Comparison of ENCODE assay signal across 36 cellular contexts in genomic region chr20:24519476-24519875, GRCh38. TPM values are rescaled to one million over a fixed set of nuclear protein-coding genes. Genes with fewer than 3 reads are reported as not detected.
"Had no signal": no experiment of that assay in that cellular context is flagged by ENCODE, and none has a peak within 500 bp of the region (broad histone marks: within the 10 kb centered on the region; RNA-seq: fewer than 3 reads in every experiment).

No MANE protein-coding gene starts in this region.

- H3K27ac ChIP-seq: ascending aorta, cardiac muscle cell, colonic mucosa, KMS-11, Peyer's patch, RWPE1, VCaP had no signal

- H3K27me3 Mint-ChIP-seq: activated B cell treated with CpG ODN at 0.5 μM for 24 hours; activated naive CD8-positive, alpha-beta T cell; activated T-cell treated with anti-CD3 and anti-CD28 coated beads, Interleukin-2, amount 50 U/mL, for 24 hours; central memory CD8-positive, alpha-beta T cell had no signal

- DNase-seq: activated B cell treated with CpG ODN at 0.5 μM for 24 hours; activated CD4-positive, alpha-beta T cell treated with anti-CD3 and anti-CD28 coated beads for 48 hours; activated CD4-positive, CD25-positive, alpha-beta regulatory T cell treated with anti-CD3 and anti-CD28 coated beads, Interleukin-2, amount 50 U/mL, for 72 hours; activated CD8-positive, alpha-beta memory T cell treated with anti-CD3 and anti-CD28 coated beads, Interleukin-2, amount 50 U/mL, for 4 hours; activated effector memory CD4-positive, alpha-beta T cell treated with Interleukin-2 at 50 U/mL for 16 hours; activated T-cell treated with anti-CD3 and anti-CD28 coated beads, Interleukin-2, amount 50 U/mL, for 24 hours; amygdala; colonic mucosa; MM.1S; NCI-H1092 treated with DMSO at 0.1 percent for 48 hours; NCI-H1417; NCI-H146; NCI-H187; NCI-H2029 treated with DMSO at 0.1 percent for 48 hours; NCI-H2107; NCI-H2171; NCI-H510A; NCI-H526; NCI-H748 treated with DMSO at 0.1 percent for 48 hours; NK-92 treated with Interleukin-12 subunit alpha and Interleukin-12 subunit beta, amount 100 ng/mL, for 24 hours; PC-3; Peyer's patch; SIG-M5; T-helper 1 cell; T-helper 2 cell; T-helper 9 cell had no signal

- H3K9me3 Mint-ChIP-seq: activated T-cell treated with anti-CD3 and anti-CD28 coated beads, Interleukin-2, amount 50 U/mL, for 24 hours; central memory CD8-positive, alpha-beta T cell had no signal

- H3K4me1 Mint-ChIP-seq: activated B cell treated with CpG ODN at 0.5 μM for 24 hours; central memory CD8-positive, alpha-beta T cell had no signal

- H3K9me3 ChIP-seq: ascending aorta, colonic mucosa, Peyer's patch had no signal

- H3K36me3 Mint-ChIP-seq: activated naive CD8-positive, alpha-beta T cell had no signal

- H3K27me3 ChIP-seq: ascending aorta, cardiac muscle cell, colonic mucosa, Peyer's patch had no signal

- H3K4me3 ChIP-seq: ascending aorta, cardiac muscle cell, colonic mucosa, Peyer's patch had no signal

- H3K27ac Mint-ChIP-seq: activated B cell treated with CpG ODN at 0.5 μM for 24 hours; activated naive CD8-positive, alpha-beta T cell; activated T-cell treated with anti-CD3 and anti-CD28 coated beads, Interleukin-2, amount 50 U/mL, for 24 hours had no signal

- H3K4me1 ChIP-seq: ascending aorta, colonic mucosa, Peyer's patch had no signal

- ATAC-seq: PC-3, Right ventricle myocardium inferior, SK-N-SH treated with all-trans-retinoic acid at 6 μM for 48 hours had no signal

- H3K36me3 ChIP-seq: ascending aorta, cardiac muscle cell, colonic mucosa, Peyer's patch had no signal

- H3K4me3 Mint-ChIP-seq: activated B cell treated with CpG ODN at 0.5 μM for 24 hours; activated naive CD8-positive, alpha-beta T cell; activated T-cell treated with anti-CD3 and anti-CD28 coated beads, Interleukin-2, amount 50 U/mL, for 24 hours; central memory CD8-positive, alpha-beta T cell had no signal

RNA-seq across cellular contexts. Expression of gene SYNDIG1, which starts 50.0 kb away (rescaled TPM):
- total RNA-seq: activated B cell treated with CpG ODN at 0.5 μM for 24 hours, PC-3, SK-MEL-5 had no signal
